Comparison of ENCODE assay signal across 9 cellular contexts in genomic region chr19:45179848-45180370, GRCh38. TPM values are rescaled to one million over a fixed set of nuclear protein-coding genes. Genes with fewer than 3 reads are reported as not detected.
DNase-seq lines count a peak whose midpoint lies in the region; ATAC-seq, FAIRE-seq and TF ChIP-seq lines count a peak whose summit lies in the region.
"Had no signal": no experiment of that assay in that cellular context is flagged by ENCODE, and none has a peak within 500 bp of the region (broad histone marks: within the 10 kb centered on the region; RNA-seq: fewer than 3 reads in every experiment).

No MANE protein-coding gene starts in this region.

- no peak for ATAC-seq in HG03571 (IDR thresholded peaks at IDR 0.05; ENCODE audit: unreplicated experiment)

- H3K27me3 ChIP-seq in keratinocyte (ENCODE audit: control insufficient read depth, extremely low read depth, insufficient read depth, low read length) = no peaks in the 10 kb centered on the region
- H3K27me3 ChIP-seq in stomach = no peaks in the 10 kb centered on the region

- TF ChIP-seq CTCF in keratinocyte (optimal IDR thresholded peaks at IDR 0.05 in 1 of 3, IDR thresholded peaks at IDR 0.05 in 1 of 3, conservative IDR thresholded peaks at IDR 0.05 in 1 of 3; ENCODE audit: extremely low read depth in 1 of 3, insufficient read depth in 2 of 3, low read length in 3 of 3) (no peak), stomach (IDR thresholded peaks at IDR 0.05) (no peak), D721Med (IDR thresholded peaks at IDR 0.05; ENCODE audit: insufficient read depth, missing control alignments) (no peak)

- H4K20me1 ChIP-seq in keratinocyte (ENCODE audit: control insufficient read depth, extremely low read depth, insufficient read depth, low read length) = no peaks in the 10 kb centered on the region

- peak overlapping the region; percentile 41 for H3K27ac Mint-ChIP-seq in activated naive CD8-positive, alpha-beta T cell

- H3K36me3 Mint-ChIP-seq in activated naive CD8-positive, alpha-beta T cell = no peaks in the 10 kb centered on the region

- H3K4me1 ChIP-seq in keratinocyte (ENCODE audit: control insufficient read depth, extremely low read depth, insufficient read depth, low read length) = peaks cover 20% of the 10 kb centered on the region
- peaks cover 32 to 67% (median 42%) of the 10 kb centered on the region in 4 donors for H3K4me1 ChIP-seq in stomach

- H2AFZ ChIP-seq in keratinocyte (ENCODE audit: control insufficient read depth, low read length) = no peak overlapping the region

- dilution Hi-C loops in keratinocyte (cut with MboI; ENCODE audit: extremely low pct_ligation_motif_present, low sequenced_read_pairs) = no loop called here

- H3K4me3 ChIP-seq in keratinocyte (ENCODE audit: control insufficient read depth in 2 of 3, extremely low read depth in 1 of 3, insufficient read depth in 2 of 3, low read depth in 1 of 3, low read length in 3 of 3) (peak overlapping the region; percentile 83 to 99 (median 94)), stomach (peak overlapping the region; percentile 64 to 93 (median 78))

- TF ChIP-seq EP300 in stomach (IDR thresholded peaks at IDR 0.05) = no peak

- H3K9me1 ChIP-seq in keratinocyte (ENCODE audit: control insufficient read depth, extremely low read depth, insufficient read depth, low read length) = no peaks in the 10 kb centered on the region

- H3K27ac ChIP-seq in keratinocyte (ENCODE audit: control insufficient read depth, insufficient read depth, low read length) (peak overlapping the region; percentile 99), stomach (peak overlapping the region; percentile 91 to 97 (median 95))

- H3K9ac ChIP-seq in keratinocyte (ENCODE audit: control insufficient read depth, extremely low read depth, insufficient read depth, low read length) = peak overlapping the region; percentile 95

- DNase-seq in NCI-H82 (lab: John Stamatoyannopoulos, UW) (peak; percentile 61), NCI-H82 treated with DMSO at 0.1 percent for 48 hours (lab: John Stamatoyannopoulos, UW; ENCODE audit: unreplicated experiment) (no peak), keratinocyte (ENCODE audit: low read depth, low spot score) (no peak), stomach (no peak), NCI-H1694 (lab: John Stamatoyannopoulos, UW) (no peak), D721Med (ENCODE audit: insufficient read length, low spot score) (no peak)

- no peak for FAIRE-seq in keratinocyte (lab: Jason Lieb, UNC)
- FAIRE-seq in D721Med (lab: Jason Lieb, UNC) = no peak
- FAIRE-seq: A204.1 had no signal

- H3K9me3 Mint-ChIP-seq in activated naive CD8-positive, alpha-beta T cell (ENCODE audit: low read depth) = no peaks in the 10 kb centered on the region

- H3K4me3 Mint-ChIP-seq in activated naive CD8-positive, alpha-beta T cell = peak overlapping the region; percentile 72

- peaks cover 36% of the 10 kb centered on the region for H3K4me1 Mint-ChIP-seq in activated naive CD8-positive, alpha-beta T cell (ENCODE audit: low read depth)

- 19 to 53% (median 28%) methylated on average over 7 to 14 of the region's 14 CpGs for WGBS in stomach, 5 donors

- H3K9me3 ChIP-seq in keratinocyte (ENCODE audit: control insufficient read depth, low read depth, low read length) (no peaks in the 10 kb centered on the region), stomach (no peaks in the 10 kb centered on the region)

- peaks cover 20% of the 10 kb centered on the region for H3K79me2 ChIP-seq in keratinocyte (ENCODE audit: control insufficient read depth, insufficient read depth, low read length)

- H3K36me3 ChIP-seq in keratinocyte (ENCODE audit: control insufficient read depth in 2 of 2, extremely low read depth in 1 of 2, insufficient read depth in 2 of 2, low read length in 2 of 2) = peaks cover 0 to 4% of the 10 kb centered on the region in 2 experiments
- peaks cover 0 to 12% (median 7%) of the 10 kb centered on the region in 4 donors for H3K36me3 ChIP-seq in stomach

- H3K27me3 Mint-ChIP-seq in activated naive CD8-positive, alpha-beta T cell = no peaks in the 10 kb centered on the region

- peak overlapping the region; percentile 74 for H3K4me2 ChIP-seq in keratinocyte (ENCODE audit: control insufficient read depth, extremely low read depth, insufficient read depth, low read depth, low read length)

- TF ChIP-seq POLR2A in stomach (IDR thresholded peaks at IDR 0.05) = no peak

- intact Hi-C loops in stomach (cut with DNase I; ENCODE audit: low total_unique reads) = no loop called here

RNA-seq across cellular contexts. Expression of gene BLOC1S3, which starts 1.3 kb away (rescaled TPM):
- 5.1 to 8.3 TPM (median 6.9 TPM) in 3 replicates for polyA plus RNA-seq in keratinocyte
- polyA plus RNA-seq in keratinocyte (2011; ENCODE audit: low read depth) = 7.0 TPM
- polyA plus RNA-seq in keratinocyte (2011; cell fraction: cytosol; rRNA removed) = 4.7 and 5.1 TPM in 2 replicates
- polyA plus RNA-seq in keratinocyte (2011; cell fraction: nucleus; rRNA removed) = 10.5 and 13.2 TPM in 2 replicates
- polyA plus RNA-seq in keratinocyte (2012; ENCODE audit: low replicate concordance) = 8.8 and 15.1 TPM in 2 replicates
- polyA minus RNA-seq in keratinocyte = 11.0 to 17.3 TPM (median 11.4 TPM) in 3 replicates
- 19.2 TPM for polyA minus RNA-seq in keratinocyte (2011; cell fraction: cytosol; rRNA and poly(A)+ RNA removed)
- polyA minus RNA-seq in keratinocyte (2011; cell fraction: nucleus; rRNA and poly(A)+ RNA removed) = 4.0 and 5.4 TPM in 2 replicates
- 10 to 100 TPM in 2 of 5 donors, 1 to 10 TPM in 3; 3.1 to 71.0 (median 8.3) TPM for total RNA-seq in stomach
- polyA plus RNA-seq in stomach = 1 to 10 TPM; 3.5 to 7.5 (median 4.3) TPM

RNA-seq across cellular contexts. Expression of gene TRAPPC6A, which starts 1.9 kb away (rescaled TPM):
- polyA plus RNA-seq in keratinocyte (4.7 to 7.9 TPM (median 7.1 TPM) in 3 replicates), stomach (10 to 100 TPM; 53.5 to 59.4 (median 58.1) TPM)
- polyA plus RNA-seq in keratinocyte (2011; ENCODE audit: low read depth) = 0.36 TPM
- 5.4 and 8.0 TPM in 2 replicates for polyA plus RNA-seq in keratinocyte (2011; cell fraction: cytosol; rRNA removed)
- polyA plus RNA-seq in keratinocyte (2011; cell fraction: nucleus; rRNA removed) = 3.9 and 5.2 TPM in 2 replicates
- 7.8 and 8.3 TPM in 2 replicates for polyA plus RNA-seq in keratinocyte (2012; ENCODE audit: low replicate concordance)
- 0.62 to 2.7 TPM (median 0.93 TPM) in 3 replicates for polyA minus RNA-seq in keratinocyte
- 5.8 TPM for polyA minus RNA-seq in keratinocyte (2011; cell fraction: cytosol; rRNA and poly(A)+ RNA removed)
- 1.9 TPM in 1 of 2 replicates, not detected in the other for polyA minus RNA-seq in keratinocyte (2011; cell fraction: nucleus; rRNA and poly(A)+ RNA removed)
- 10 to 100 TPM in 3 of 5 donors, 1 to 10 TPM in 1, not detected in 1; 8.7 to 40.7 (median 27.8) TPM for total RNA-seq in stomach

RNA-seq across cellular contexts. Expression of gene NKPD1, which starts 19.1 kb away (rescaled TPM):
- polyA plus RNA-seq in keratinocyte (0.20 to 1.2 TPM (median 0.37 TPM) in 3 replicates), stomach (under 1 TPM in 1 of 3 donors, not detected in 2; 0.20 TPM)
- polyA plus RNA-seq in keratinocyte (2011; ENCODE audit: low read depth) = 3.3 TPM
- polyA plus RNA-seq in keratinocyte (2011; cell fraction: cytosol; rRNA removed) = 0.10 and 0.26 TPM in 2 replicates
- polyA plus RNA-seq in keratinocyte (2011; cell fraction: nucleus; rRNA removed) = 0.65 and 0.75 TPM in 2 replicates
- polyA plus RNA-seq in keratinocyte (2012; ENCODE audit: low replicate concordance) = 0.29 and 10.6 TPM in 2 replicates
- 0.19 to 0.76 TPM (median 0.52 TPM) in 3 replicates for polyA minus RNA-seq in keratinocyte
- polyA minus RNA-seq in keratinocyte (2011; cell fraction: cytosol; rRNA and poly(A)+ RNA removed) = 2.1 TPM
- polyA minus RNA-seq in keratinocyte (2011; cell fraction: nucleus; rRNA and poly(A)+ RNA removed) = 1.8 and 2.7 TPM in 2 replicates
- total RNA-seq in stomach = not detected

Comparison
In these comparisons a context has a peak if more than half of its experiments do, and no peak if none do; other contexts are left out.
1. RNA of gene TRAPPC6A, which starts 1.9 kb away (polyA plus RNA-seq): 53.5 to 59.4 TPM in stomach; 0.36 to 8.3 TPM in keratinocyte; every median in the first group is over 4 times any median in the second.